In the genomic region with DNA sequence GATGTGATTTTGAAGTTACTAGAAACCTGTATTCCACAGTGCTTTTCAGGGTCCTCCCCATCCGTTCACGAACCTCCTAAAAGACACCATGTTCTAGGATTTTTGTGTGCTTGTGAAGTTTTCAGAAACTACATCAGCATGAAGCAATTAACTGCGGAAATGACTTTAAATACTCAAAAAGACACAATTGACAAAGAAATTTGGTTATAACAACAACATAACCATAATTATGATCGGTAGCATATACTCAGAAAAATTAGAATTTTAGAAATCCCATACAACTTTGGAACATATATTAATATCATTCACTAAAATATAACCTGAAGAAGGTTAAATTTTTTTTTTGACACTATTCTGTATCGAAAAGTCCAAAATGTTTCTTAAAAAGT, we compare ENCODE assay signal across 8 cellular contexts. TPM values are rescaled to one million over a fixed set of nuclear protein-coding genes. Genes with fewer than 3 reads are reported as not detected.
A peak's percentile ranks its signal among the peaks of the same experiment; 100 is the strongest.
DNase-seq lines count a peak whose midpoint lies in the region; ATAC-seq and TF ChIP-seq lines count a peak whose summit lies in the region.

No MANE protein-coding gene starts in this region.

- no peak overlapping the region for H3K23ac ChIP-seq in mesendoderm (ENCODE audit: low read length)

- H3K4me1 Mint-ChIP-seq in MCF 10A (ENCODE audit: insufficient read depth, unreplicated experiment), result peaks cover 9% of the 10 kb centered on the region

- CTCF ChIA-PET in MCF 10A (lab: Yijun Ruan, JAX), result no interaction called here

- TSS peak; percentile 69 for BruUV-seq in MCF 10A (replicated peaks; lab: Mats Ljungman, UMichigan)

- peak overlapping the region; percentile 92 for H3K4me3 Mint-ChIP-seq in MCF 10A (ENCODE audit: unreplicated experiment)

- peak overlapping the region; percentile 93 for H3K27ac ChIP-seq in cardiac muscle cell
- no peak overlapping the region for H3K27ac ChIP-seq in mesendoderm (ENCODE audit: low read depth, low read length)
- peak overlapping the region; percentile 84 for H3K27ac ChIP-seq in urinary bladder (ENCODE audit: low read depth)

- H4K8ac ChIP-seq in mesendoderm (ENCODE audit: low read depth, low read length), result no peak overlapping the region

- no peak overlapping the region for H3K18ac ChIP-seq in mesendoderm (ENCODE audit: low read length)

- WGBS in mesendoderm (ENCODE audit: extremely low coverage, insufficient coverage, low lambda C conversion rate), result no CpG with 5 or more reads among the region's 5 CpGs
- WGBS in urinary bladder, result 62% methylated on average over 5 of the region's 5 CpGs

- H3K27me3 ChIP-seq in cardiac muscle cell (no peaks in the 10 kb centered on the region), mesendoderm (ENCODE audit: insufficient read depth, low read length, poor library complexity) (no peaks in the 10 kb centered on the region)

- H4K5ac ChIP-seq in mesendoderm (ENCODE audit: low read length), result no peak overlapping the region

- peaks cover 14% of the 10 kb centered on the region for H3K36me3 Mint-ChIP-seq in MCF 10A (ENCODE audit: insufficient read depth, unreplicated experiment)

- H2BK120ac ChIP-seq in mesendoderm (ENCODE audit: low read depth, low read length), result no peak overlapping the region

- H2AK5ac ChIP-seq in mesendoderm (ENCODE audit: low read length), result no peak overlapping the region

- H3K79me2 ChIP-seq in mesendoderm (ENCODE audit: control insufficient read depth, insufficient read depth, low read length), result no peaks in the 10 kb centered on the region

- H3K9me3 ChIP-seq in cardiac muscle cell (ENCODE audit: low read depth), result no peaks in the 10 kb centered on the region

- no peak overlapping the region for H2BK5ac ChIP-seq in mesendoderm (ENCODE audit: low read length)

- H3K27ac Mint-ChIP-seq in MCF 10A (ENCODE audit: low read depth, unreplicated experiment), result peak overlapping the region; percentile 99

- no peak for DNase-seq in cardiac muscle cell (ENCODE audit: low read depth in 1 of 2, low spot score in 1 of 2)
- no peak for DNase-seq in left ventricle myocardium superior
- DNase-seq in MCF 10A (ENCODE audit: unreplicated experiment), result no peak
- DNase-seq in mesendoderm, result no peak
- no peak for DNase-seq in activated CD8-positive, alpha-beta memory T cell treated with anti-CD3 and anti-CD28 coated beads for 24 hours
- no peak for DNase-seq in stimulated activated naive CD4-positive, alpha-beta T cell treated with Interleukin-2 at 50 U/mL for 16 hours (lab: John Stamatoyannopoulos, UW)

- H2BK15ac ChIP-seq in mesendoderm (replicated peaks; ENCODE audit: low read depth), result no peak overlapping the region

- H3K9me3 Mint-ChIP-seq in MCF 10A (ENCODE audit: unreplicated experiment), result no peaks in the 10 kb centered on the region

- peaks cover 18% of the 10 kb centered on the region for H3K4me1 ChIP-seq in cardiac muscle cell (ENCODE audit: low read depth)
- no peaks in the 10 kb centered on the region for H3K4me1 ChIP-seq in mesendoderm (ENCODE audit: control insufficient read depth, low read depth, low read length)
- no peaks in the 10 kb centered on the region for H3K4me1 ChIP-seq in urinary bladder (ENCODE audit: insufficient read depth)

- POLR2A ChIA-PET in MCF 10A (lab: Yijun Ruan, JAX), result interaction anchor here (1.0 to 1.4 kb wide), 5 partner anchors 9 to 63 kb away, joined by 3 to 6 read pairs (median 4); a partner anchor contains a TSS

- intact Hi-C loops in left ventricle myocardium superior (cut with micrococcal nuclease) (no loop called here), MCF 10A (cut with micrococcal nuclease) (no loop called here)

- H3K79me1 ChIP-seq in mesendoderm (ENCODE audit: low read length), result no peaks in the 10 kb centered on the region

- H3K4me3 ChIP-seq in cardiac muscle cell (peak overlapping the region; percentile 42), mesendoderm (ENCODE audit: low read length) (peak overlapping the region; percentile 59), urinary bladder (ENCODE audit: low read depth, low read length) (peak overlapping the region; percentile 49)

- ATAC-seq in left ventricle myocardium superior (no peak), esophagus mucosa (no peak)

- H3K4me2 ChIP-seq in mesendoderm (ENCODE audit: low read length), result no peak overlapping the region

- no peaks in the 10 kb centered on the region for H3K36me3 ChIP-seq in cardiac muscle cell
- no peaks in the 10 kb centered on the region for H3K36me3 ChIP-seq in mesendoderm (ENCODE audit: control insufficient read depth, insufficient read depth, low read length)
- no peaks in the 10 kb centered on the region for H3K36me3 ChIP-seq in urinary bladder (ENCODE audit: insufficient read depth)

- no peak overlapping the region for H3K4ac ChIP-seq in mesendoderm (ENCODE audit: low read depth, low read length)

- H3K9ac ChIP-seq in mesendoderm (ENCODE audit: low read length), result peak overlapping the region; percentile 85

- peak overlapping the region; percentile 90 for H3K56ac ChIP-seq in mesendoderm (ENCODE audit: low read length)

- TF ChIP-seq CTCF in cardiac muscle cell (IDR thresholded peaks at IDR 0.05; ENCODE audit: low read depth, low read length) (no peak), MCF 10A (IDR thresholded peaks at IDR 0.05; ENCODE audit: unreplicated experiment) (no peak)

- H3K27me3 Mint-ChIP-seq in MCF 10A (ENCODE audit: insufficient read depth, unreplicated experiment), result no peaks in the 10 kb centered on the region

RNA-seq across cellular contexts. Expression of a gene that starts 43.8 kb away (rescaled TPM):
- total RNA-seq in cardiac muscle cell (15.0 and 15.7 TPM in 2 replicates), left ventricle myocardium superior (23.8 TPM), MCF 10A (2022) (8.8 and 14.2 TPM in 2 replicates), urinary bladder (13.3 TPM), esophagus mucosa (12.6 TPM)
- polyA plus RNA-seq in cardiac muscle cell (3.6 and 4.9 TPM in 2 replicates), urinary bladder (86.5 TPM)
- polyA plus RNA-seq in mesendoderm (2013, experiment 1 of 2), result 14.5 TPM
- polyA plus RNA-seq in mesendoderm (2013, experiment 2 of 2), result 15.4 TPM
